In genomic region chr22:37121887-37122591, GRCh38 we compare ENCODE assay signal across 8 cellular contexts. TPM values are rescaled to one million over a fixed set of nuclear protein-coding genes. Genes with fewer than 3 reads are reported as not detected.
DNase-seq lines count a peak whose midpoint lies in the region; ATAC-seq lines count a peak whose summit lies in the region.

No MANE protein-coding gene starts in this region.

- H3K27ac Mint-ChIP-seq in activated CD4-positive, alpha-beta T cell treated with anti-CD3 and anti-CD28 coated beads, Interleukin-2, amount 10 ng/mL, durations not matched to agents 24 days and 14 days: peak overlapping the region; percentile 98

- intact Hi-C loops in activated CD4-positive, alpha-beta T cell treated with anti-CD3 and anti-CD28 coated beads, Interleukin-2, amount 10 ng/mL, durations not matched to agents 24 days and 14 days (cut with micrococcal nuclease): loop anchor here (1.0 to 5.0 kb wide), 8 partner anchors 16 to 120 kb away; partner anchors contain the start of genes IL2RB and RAC2

- no peaks in the 10 kb centered on the region for H3K36me3 ChIP-seq in duodenal mucosa (ENCODE audit: control insufficient read depth in 1 of 2, insufficient read depth in 2 of 2, low read length in 2 of 2)

- H3K27me3 Mint-ChIP-seq in activated CD4-positive, alpha-beta T cell treated with anti-CD3 and anti-CD28 coated beads, Interleukin-2, amount 10 ng/mL, durations not matched to agents 24 days and 14 days: no peaks in the 10 kb centered on the region

- peaks cover 74% of the 10 kb centered on the region for H3K4me1 Mint-ChIP-seq in activated CD4-positive, alpha-beta T cell treated with anti-CD3 and anti-CD28 coated beads, Interleukin-2, amount 10 ng/mL, durations not matched to agents 24 days and 14 days

- no peaks in the 10 kb centered on the region for H3K9me3 Mint-ChIP-seq in activated CD4-positive, alpha-beta T cell treated with anti-CD3 and anti-CD28 coated beads, Interleukin-2, amount 10 ng/mL, durations not matched to agents 24 days and 14 days

- H3K4me1 ChIP-seq in duodenal mucosa (ENCODE audit: control insufficient read depth in 1 of 2, insufficient read depth in 2 of 2, low read length in 2 of 2): no peaks in the 10 kb centered on the region

- no peaks in the 10 kb centered on the region for H3K9me3 ChIP-seq in duodenal mucosa (ENCODE audit: control insufficient read depth in 1 of 2, low read length in 2 of 2)

- peak; percentile 67 for DNase-seq in CD1c-positive myeloid dendritic cell (ENCODE audit: extremely low spot score)
- DNase-seq in HPDE6-E6E7 (ENCODE audit: extremely low spot score): peak; percentile 49
- DNase-seq in activated CD4-positive, alpha-beta T cell treated with anti-CD3 and anti-CD28 coated beads, Interleukin-2, amount 10 ng/mL, durations not matched to agents 24 days and 14 days: peak; percentile 98
- DNase-seq in stimulated activated CD4-positive, alpha-beta T cell treated with anti-CD3 and anti-CD28 coated beads, Interleukin-1b, Interleukin-23, amount 100 ng/mL, for 24 hours (ENCODE audit: low read depth in 4 of 4, low spot score in 1 of 4): peak; percentile 70 to 92 (median 79)
- no peak for DNase-seq in HuH-7 (ENCODE audit: low spot score)
- no peak for DNase-seq in NCI-H1092 treated with DMSO at 0.1 percent for 48 hours (lab: John Stamatoyannopoulos, UW)

- H3K9ac ChIP-seq in duodenal mucosa (ENCODE audit: low read depth in 1 of 2, low read length in 2 of 2): no peak overlapping the region

- peak overlapping the region; percentile 33 for H3K27ac ChIP-seq in duodenal mucosa (ENCODE audit: low read depth, low read length)

- no peaks in the 10 kb centered on the region for H3K27me3 ChIP-seq in duodenal mucosa (ENCODE audit: control insufficient read depth in 1 of 2, insufficient read depth in 2 of 2, low read length in 2 of 2)

- ATAC-seq in GM19468 (IDR thresholded peaks at IDR 0.05; ENCODE audit: extremely low read depth, unreplicated experiment): peak; percentile 46

- H3K36me3 Mint-ChIP-seq in activated CD4-positive, alpha-beta T cell treated with anti-CD3 and anti-CD28 coated beads, Interleukin-2, amount 10 ng/mL, durations not matched to agents 24 days and 14 days (ENCODE audit: low read depth): peaks cover 50% of the 10 kb centered on the region

- H3K4me3 ChIP-seq in duodenal mucosa (ENCODE audit: low read depth in 1 of 2, low read length in 2 of 2): no peak overlapping the region

- H3K4me3 Mint-ChIP-seq in activated CD4-positive, alpha-beta T cell treated with anti-CD3 and anti-CD28 coated beads, Interleukin-2, amount 10 ng/mL, durations not matched to agents 24 days and 14 days: peak overlapping the region; percentile 81

RNA-seq across cellular contexts. Expression of gene TMPRSS6, which starts 12.5 kb away (rescaled TPM):
- 6.8 and 7.1 TPM in 2 replicates for total RNA-seq in activated CD4-positive, alpha-beta T cell treated with anti-CD3 and anti-CD28 coated beads, Interleukin-2, amount 10 ng/mL, durations not matched to agents 24 days and 14 days

RNA-seq across cellular contexts. Expression of gene IL2RB, which starts 27.7 kb away (rescaled TPM):
- 288 and 296 TPM in 2 replicates for total RNA-seq in activated CD4-positive, alpha-beta T cell treated with anti-CD3 and anti-CD28 coated beads, Interleukin-2, amount 10 ng/mL, durations not matched to agents 24 days and 14 days

Comparison
In these comparisons a context has a peak if more than half of its experiments do, and no peak if none do; other contexts are left out.
1. DNase-seq: peak in CD1c-positive myeloid dendritic cell (single experiment), HPDE6-E6E7 (single experiment), activated CD4-positive, alpha-beta T cell treated with anti-CD3 and anti-CD28 coated beads, Interleukin-2, amount 10 ng/mL, durations not matched to agents 24 days and 14 days (single experiment) and stimulated activated CD4-positive, alpha-beta T cell treated with anti-CD3 and anti-CD28 coated beads, Interleukin-1b, Interleukin-23, amount 100 ng/mL, for 24 hours (4 of 4); none in HuH-7 (single experiment) and NCI-H1092 treated with DMSO at 0.1 percent for 48 hours (single experiment).